Comparison of ENCODE assay signal across 8 cellular contexts in genomic region chr20:43749734-43750294, GRCh38. TPM values are rescaled to one million over a fixed set of nuclear protein-coding genes. Genes with fewer than 3 reads are reported as not detected.
DNase-seq lines count a peak whose midpoint lies in the region; ATAC-seq, FAIRE-seq and TF ChIP-seq lines count a peak whose summit lies in the region.

No MANE protein-coding gene starts in this region.

- H3K4me3 ChIP-seq in AG09309 (ENCODE audit: control insufficient read depth, low read depth, low read length) (no peak overlapping the region), endothelial cell of umbilical vein (replicated peaks in 1 of 3; ENCODE audit: insufficient read depth in 1 of 3, low read depth in 1 of 3, low read length in 3 of 3) (no peak overlapping the region), mucosa of descending colon (no peak overlapping the region)

- no peak for TF ChIP-seq POLR2A in endothelial cell of umbilical vein (IDR thresholded peaks at IDR 0.05; ENCODE audit: low read depth, low read length)

- no peak overlapping the region for H3K9ac ChIP-seq in endothelial cell of umbilical vein (replicated peaks; ENCODE audit: extremely low read depth, insufficient read depth, low read length)

- DNase-seq in AG09309 (ENCODE audit: low read depth) (no peak), GM19238 (ENCODE audit: insufficient read length, low spot score) (peak; percentile 73), NCI-H82 (lab: John Stamatoyannopoulos, UW) (peak; percentile 76), endothelial cell of umbilical vein (ENCODE audit: low read depth, low spot score) (peak; percentile 37), mucosa of descending colon (peak; percentile 82 to 90 (median 87)), cortex of kidney (lab: John Stamatoyannopoulos, UW) (no peak)
- peak; percentile 54 for DNase-seq in activated CD8-positive, alpha-beta memory T cell treated with anti-CD3 and anti-CD28 coated beads, Interleukin-2, amount 50 U/mL, for 24 hours (ENCODE audit: extremely low read depth)
- peak; percentile 58 to 60 for DNase-seq in stimulated activated CD8-positive, alpha-beta memory T cell treated with anti-CD3 and anti-CD28 coated beads, Interleukin-7, amount 100 ng/mL, for 4 hours (ENCODE audit: low read depth in 2 of 2)

- no peak overlapping the region for H3K4me2 ChIP-seq in endothelial cell of umbilical vein (ENCODE audit: insufficient read depth, low read length)

- dilution Hi-C loops in endothelial cell of umbilical vein (cut with MboI; ENCODE audit: extremely low pct_ligation_motif_present, low sequenced_read_pairs) = loop anchor here (25.0 kb wide), 1 partner anchor 162 kb away; the partner anchor contains the start of gene TOX2

- peak overlapping the region; percentile 75 for H2AFZ ChIP-seq in endothelial cell of umbilical vein (ENCODE audit: low read depth, low read length)

- H3K9me1 ChIP-seq in endothelial cell of umbilical vein (replicated peaks; ENCODE audit: control insufficient read depth, extremely low read depth, insufficient read depth, low read length) = no peaks in the 10 kb centered on the region

- H3K79me2 ChIP-seq in endothelial cell of umbilical vein (ENCODE audit: control insufficient read depth, insufficient read depth, low read length) = no peaks in the 10 kb centered on the region

- POLR2A ChIA-PET in endothelial cell of umbilical vein (lab: Charles Lee) = no interaction called here

- no peaks in the 10 kb centered on the region for H3K36me3 ChIP-seq in endothelial cell of umbilical vein (ENCODE audit: control insufficient read depth in 2 of 2, extremely low read depth in 1 of 2, insufficient read depth in 2 of 2, low read length in 2 of 2)
- H3K36me3 ChIP-seq in mucosa of descending colon (ENCODE audit: low read depth) = no peaks in the 10 kb centered on the region

- H3K27me3 ChIP-seq in endothelial cell of umbilical vein (ENCODE audit: control insufficient read depth in 2 of 2, insufficient read depth in 2 of 2, low read length in 2 of 2) = no peaks in the 10 kb centered on the region

- intact Hi-C loops in endothelial cell of umbilical vein (cut with micrococcal nuclease) = loop anchor here (1.0 to 5.0 kb wide), 7 partner anchors 94 to 441 kb away; partner anchors contain the start of gene SRSF6
- intact Hi-C loops in mucosa of descending colon (cut with DNase I, micrococcal nuclease) = loop anchor here (2.0 to 5.0 kb wide), 2 partner anchors 331 to 332 kb away; no protein-coding TSS in a partner anchor

- peak; percentile 55 for FAIRE-seq in endothelial cell of umbilical vein (lab: Jason Lieb, UNC)

- CTCF ChIA-PET in endothelial cell of umbilical vein (lab: Charles Lee) = interaction anchor here (0.5 to 9.9 kb wide), 28 partner anchors 17 to 440 kb away, joined by 3 to 191 read pairs (median 4); no protein-coding TSS in a partner anchor

- BruUV-seq in endothelial cell of umbilical vein (replicated peaks; lab: Mats Ljungman, UMichigan) = no TSS peak

- no peaks in the 10 kb centered on the region for H4K20me1 ChIP-seq in endothelial cell of umbilical vein (replicated peaks; ENCODE audit: control insufficient read depth, extremely low read depth, insufficient read depth, low read length)

- TF ChIP-seq CTCF in AG09309 (IDR thresholded peaks at IDR 0.05; ENCODE audit: control insufficient read depth, insufficient read depth, low read depth, low read length, missing control alignments) (peak; percentile 95), endothelial cell of umbilical vein (IDR thresholded peaks at IDR 0.05; ENCODE audit: extremely low read depth in 1 of 2, insufficient read depth in 1 of 2, low read depth in 1 of 2, low read length in 2 of 2) (peak; percentile 99), mucosa of descending colon (IDR thresholded peaks at IDR 0.05) (peak; percentile 100)

- no peaks in the 10 kb centered on the region for H3K9me3 ChIP-seq in endothelial cell of umbilical vein (replicated peaks; ENCODE audit: control insufficient read depth, insufficient read depth, low read length)
- no peaks in the 10 kb centered on the region for H3K9me3 ChIP-seq in mucosa of descending colon

- H3K27ac ChIP-seq in endothelial cell of umbilical vein (ENCODE audit: insufficient read depth, low read depth, low read length) = no peak overlapping the region

- H3K4me1 ChIP-seq in endothelial cell of umbilical vein (ENCODE audit: control insufficient read depth, extremely low read depth, insufficient read depth, low read length) = peaks cover 12% of the 10 kb centered on the region
- no peaks in the 10 kb centered on the region for H3K4me1 ChIP-seq in mucosa of descending colon (ENCODE audit: low read depth)

- ATAC-seq in mucosa of descending colon = peak; percentile 92

TF ChIP-seq in endothelial cell of umbilical vein, 7 proteins besides CTCF, POLR2A, EP300 and RAD21:
- TF ChIP-seq FOS (IDR thresholded peaks at IDR 0.05; ENCODE audit: borderline replicate concordance, insufficient read depth, low read length) = no peak
- no peak for TF ChIP-seq JUN (IDR thresholded peaks at IDR 0.05; ENCODE audit: borderline replicate concordance, insufficient read depth, insufficient read length, low read depth)
- TF ChIP-seq EZH2 (IDR thresholded peaks at IDR 0.05; ENCODE audit: borderline replicate concordance, low read depth, low read length, severe bottlenecking) = no peak
- TF ChIP-seq POLR2AphosphoS5 (IDR thresholded peaks at IDR 0.05; ENCODE audit: insufficient read depth, low read depth, low read length) = no peak
- TF ChIP-seq MYC (IDR thresholded peaks at IDR 0.05; ENCODE audit: low read depth, low read length) = no peak
- TF ChIP-seq GATA2 (IDR thresholded peaks at IDR 0.05; ENCODE audit: insufficient read depth, insufficient read length, low read depth, low read length) = no peak
- TF ChIP-seq MAX (IDR thresholded peaks at IDR 0.05; ENCODE audit: insufficient read depth, insufficient read length) = no peak

RNA-seq across cellular contexts. Expression of gene GTSF1L, which starts 23.0 kb away (rescaled TPM):
- total RNA-seq in endothelial cell of umbilical vein (not detected in 2 replicates), mucosa of descending colon (not detected)
- polyA plus RNA-seq in endothelial cell of umbilical vein = not detected in 2 replicates
- polyA plus RNA-seq in endothelial cell of umbilical vein (2011; cell fraction: cytosol; rRNA removed) = not detected in 2 replicates
- not detected in 2 replicates for polyA plus RNA-seq in endothelial cell of umbilical vein (2011; cell fraction: nucleus; rRNA removed)
- not detected in 2 replicates for polyA plus RNA-seq in endothelial cell of umbilical vein (2012)
- polyA minus RNA-seq in endothelial cell of umbilical vein = not detected in 2 replicates
- not detected for polyA minus RNA-seq in endothelial cell of umbilical vein (2011; cell fraction: cytosol; rRNA and poly(A)+ RNA removed)
- not detected in 2 replicates for polyA minus RNA-seq in endothelial cell of umbilical vein (2011; cell fraction: nucleus; rRNA and poly(A)+ RNA removed)

Comparison
In these comparisons a context has a peak if more than half of its experiments do, and no peak if none do; other contexts are left out.
1. DNase-seq: peak in GM19238 (single experiment), NCI-H82 (single experiment), activated CD8-positive, alpha-beta memory T cell treated with anti-CD3 and anti-CD28 coated beads, Interleukin-2, amount 50 U/mL, for 24 hours (single experiment), endothelial cell of umbilical vein (single experiment), mucosa of descending colon (3 of 3) and stimulated activated CD8-positive, alpha-beta memory T cell treated with anti-CD3 and anti-CD28 coated beads, Interleukin-7, amount 100 ng/mL, for 4 hours (2 of 2); none in AG09309 (single experiment) and cortex of kidney (single experiment).
2. Peak in every context shown above with its lines, with median percentiles within 50 percentile points of each other: CTCF ChIP-seq.